In genomic region chr20:19691125-19691524, GRCh38 we compare ENCODE assay signal across 13 cellular contexts.
"Had no signal": no experiment of that assay in that cellular context is flagged by ENCODE, and none has a peak within 500 bp of the region (broad histone marks: within the 10 kb centered on the region; RNA-seq: fewer than 3 reads in every experiment).

No MANE protein-coding gene starts in this region.

- H3K36me3 ChIP-seq: adrenal gland, gastroesophageal sphincter, right lobe of liver had no signal

- H3K36me3 Mint-ChIP-seq: naive B cell had no signal

- H3K9ac ChIP-seq: parathyroid adenoma had no signal

- H3K4me3 ChIP-seq: adrenal gland, gastroesophageal sphincter, right lobe of liver had no signal

- H3K9me3 Mint-ChIP-seq: central memory CD8-positive, alpha-beta T cell; naive B cell; stimulated activated naive CD8-positive, alpha-beta T cell treated with anti-CD3 and anti-CD28 coated beads, Interleukin-15, Interleukin-2, amounts not matched to agents 100 ng/mL and 50 ng/mL, for 24 hours had no signal

- H3K4me1 ChIP-seq: parathyroid adenoma, right lobe of liver had no signal

- H2AFZ ChIP-seq: parathyroid adenoma had no signal

- H3K4me1 Mint-ChIP-seq: central memory CD8-positive, alpha-beta T cell had no signal

- DNase-seq: activated CD4-positive, alpha-beta T cell treated with anti-CD3 and anti-CD28 coated beads, Interleukin-2, amount 50 U/mL, for 1 hour; activated naive CD4-positive, alpha-beta T cell treated with anti-CD3 and anti-CD28 coated beads, Interleukin-2, amount 50 U/mL, for 16 hours; adrenal gland; cortex of kidney; effector memory CD4-positive, alpha-beta T cell; naive B cell; right lobe of liver; stimulated activated CD4-positive, alpha-beta T cell treated with anti-CD3 and anti-CD28 coated beads, Interleukin-4, amount 100 ng/mL, for 24 hours had no signal

- H3K9me3 ChIP-seq: adrenal gland, gastroesophageal sphincter, right lobe of liver had no signal

- ATAC-seq: gastroesophageal sphincter, right lobe of liver had no signal

- H3K4me3 Mint-ChIP-seq: central memory CD8-positive, alpha-beta T cell; naive B cell; stimulated activated naive CD8-positive, alpha-beta T cell treated with anti-CD3 and anti-CD28 coated beads, Interleukin-15, Interleukin-2, amounts not matched to agents 100 ng/mL and 50 ng/mL, for 24 hours had no signal

- H3K27ac ChIP-seq: adrenal gland, epithelial cell of prostate, gastroesophageal sphincter, parathyroid adenoma, right lobe of liver had no signal

- H3K27ac Mint-ChIP-seq: stimulated activated naive CD8-positive, alpha-beta T cell treated with anti-CD3 and anti-CD28 coated beads, Interleukin-15, Interleukin-2, amounts not matched to agents 100 ng/mL and 50 ng/mL, for 24 hours had no signal

- H3K79me2 ChIP-seq: parathyroid adenoma had no signal

- H3K27me3 ChIP-seq: adrenal gland, gastroesophageal sphincter, right lobe of liver had no signal
